Comparison of ENCODE assay signal across 1 cellular context in the genomic region with DNA sequence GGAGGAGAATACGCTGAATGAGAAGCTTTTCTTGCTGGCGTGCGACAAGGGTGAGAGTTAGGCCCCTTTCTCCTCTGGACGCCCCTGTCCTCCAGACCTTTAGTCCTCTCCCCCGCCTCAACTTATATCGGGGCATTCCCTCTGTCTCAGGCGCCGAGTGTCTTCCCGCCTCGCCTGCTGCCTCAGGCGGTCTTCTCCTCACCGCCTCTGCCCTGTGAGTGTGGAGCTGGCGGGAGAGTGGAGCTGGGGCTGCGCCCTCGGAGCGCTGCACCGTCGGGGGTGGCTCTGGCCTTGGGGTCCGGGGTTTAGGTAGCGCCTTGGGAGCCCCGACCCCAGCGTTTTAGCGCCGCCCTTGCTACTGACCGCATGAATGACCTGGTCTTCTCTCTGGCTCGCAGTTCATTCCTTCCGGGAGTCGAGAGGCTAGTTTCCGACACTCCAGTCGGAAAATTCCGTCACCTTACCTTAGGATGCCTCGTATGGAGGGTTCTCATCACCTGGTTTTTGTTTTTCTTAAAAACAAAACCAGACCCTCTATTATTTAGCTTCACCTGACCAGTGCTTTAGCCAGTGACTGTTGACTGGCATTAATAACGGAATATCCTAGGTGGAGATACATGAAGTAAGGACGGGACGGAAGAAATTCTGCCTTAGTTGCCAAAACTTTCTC.
A peak's percentile ranks its signal among the peaks of the same experiment; 100 is the strongest.
TF ChIP-seq lines count a peak whose summit lies in the region.

No MANE protein-coding gene starts in this region.

TF ChIP-seq in HepG2, 621 proteins besides CTCF, POLR2A, EP300 and RAD21 (continued from another document and continues in another):
- TF ChIP-seq TFDP1 (CRISPR knock-in tag; IDR thresholded peaks at IDR 0.05; ENCODE audit: borderline replicate concordance) (peak; percentile 46; the same call in 1 of the 2 replicates), TCF12 (IDR thresholded peaks at IDR 0.05) (no peak), TCF12 (CRISPR knock-in tag; IDR thresholded peaks at IDR 0.05) (no peak), ZNF329 (CRISPR knock-in tag; IDR thresholded peaks at IDR 0.05; ENCODE audit: low read depth) (0 out of 2 replicates have a peak, but pooled peaks have one; percentile 18), JUNB (CRISPR knock-in tag; IDR thresholded peaks at IDR 0.05; ENCODE audit: borderline replicate concordance) (peak; percentile 33; the same call in 1 of the 2 replicates), ZBTB21 (CRISPR knock-in tag; IDR thresholded peaks at IDR 0.05) (peak; percentile 27; the same call in 1 of the 2 replicates), MTF1 (CRISPR knock-in tag; IDR thresholded peaks at IDR 0.05) (0 out of 2 replicates have a peak, but pooled peaks have one; percentile 38), JUND (CRISPR knock-in tag; IDR thresholded peaks at IDR 0.05) (no peak), ZSCAN29 (CRISPR knock-in tag; conservative IDR thresholded peaks at IDR 0.05) (no peak), ZNF850 (CRISPR knock-in tag; conservative IDR thresholded peaks at IDR 0.05) (no peak), HES4 (CRISPR knock-in tag; IDR thresholded peaks at IDR 0.05; ENCODE audit: borderline replicate concordance) (0 out of 2 replicates have a peak, but pooled peaks have one; percentile 5), SNAPC2 (CRISPR knock-in tag; IDR thresholded peaks at IDR 0.05) (0 out of 2 replicates have a peak, but pooled peaks have one; percentile 30), GLI4 (CRISPR knock-in tag; IDR thresholded peaks at IDR 0.05; ENCODE audit: borderline replicate concordance) (peak; percentile 72; the same call in 1 of the 2 replicates), TCF7 (IDR thresholded peaks at IDR 0.05; ENCODE audit: low read depth) (no peak), ZNF776 (CRISPR knock-in tag; IDR thresholded peaks at IDR 0.05) (no peak), ZSCAN31 (CRISPR knock-in tag; IDR thresholded peaks at IDR 0.05; ENCODE audit: low read depth) (no peak; the same call in 1 of the 2 replicates), SAP130 (CRISPR knock-in tag; IDR thresholded peaks at IDR 0.05; ENCODE audit: low read depth) (peak; percentile 76), TEAD3 (CRISPR knock-in tag; optimal IDR thresholded peaks at IDR 0.05; ENCODE audit: borderline replicate concordance) (no peak), BORCS8-MEF2B (CRISPR knock-in tag; IDR thresholded peaks at IDR 0.05) (no peak; the same call in 1 of the 2 replicates), ZSCAN5A (CRISPR knock-in tag; IDR thresholded peaks at IDR 0.05; ENCODE audit: borderline replicate concordance) (peak; percentile 76; the same call in 1 of the 2 replicates), ZNF572 (CRISPR knock-in tag; IDR thresholded peaks at IDR 0.05) (0 out of 2 replicates have a peak, but pooled peaks have one; percentile 68), DNMT1 (CRISPR knock-in tag; IDR thresholded peaks at IDR 0.05) (0 out of 2 replicates have a peak, but pooled peaks have one; percentile 8), GABPB1 (CRISPR knock-in tag; IDR thresholded peaks at IDR 0.05) (peak; percentile 66), ZNF891 (CRISPR knock-in tag; IDR thresholded peaks at IDR 0.05) (peak; percentile 78; the same call in 1 of the 2 replicates), RORA (CRISPR knock-in tag; IDR thresholded peaks at IDR 0.05) (no peak), ZNF713 (CRISPR knock-in tag; IDR thresholded peaks at IDR 0.05) (0 out of 2 replicates have a peak, but pooled peaks have one; percentile 38), TAF1 (CRISPR knock-in tag; IDR thresholded peaks at IDR 0.05) (peak; percentile 63; the same call in 1 of the 2 replicates), ZNF781 (CRISPR knock-in tag; IDR thresholded peaks at IDR 0.05; ENCODE audit: borderline replicate concordance, not compliant biosample characterization) (peak; percentile 39), ZNF772 (CRISPR knock-in tag; IDR thresholded peaks at IDR 0.05) (peak; percentile 64), HMGA1 (CRISPR knock-in tag; conservative IDR thresholded peaks at IDR 0.05) (no peak), DMAP1 (CRISPR knock-in tag; IDR thresholded peaks at IDR 0.05) (peak; percentile 69; the same call in 1 of the 2 replicates), U2AF1 (optimal IDR thresholded peaks at IDR 0.05; ENCODE audit: low read depth, low read length) (no peak), MAFF (IDR thresholded peaks at IDR 0.05; ENCODE audit: low read depth, low read length) (no peak), HMGXB4 (CRISPR knock-in tag; IDR thresholded peaks at IDR 0.05; ENCODE audit: borderline replicate concordance in 1 of 2, low read depth in 1 of 2) (peak; percentile 81 to 90; a peak in 3 of 4 replicates), ZNF790 (CRISPR knock-in tag; IDR thresholded peaks at IDR 0.05; ENCODE audit: borderline replicate concordance) (peak; percentile 19; the same call in 1 of the 2 replicates), TEF (CRISPR knock-in tag; IDR thresholded peaks at IDR 0.05) (0 out of 2 replicates have a peak, but pooled peaks have one; percentile 26), NR0B2 (CRISPR knock-in tag; IDR thresholded peaks at IDR 0.05) (no peak; the same call in 1 of the 2 replicates), HINFP (CRISPR knock-in tag; IDR thresholded peaks at IDR 0.05; ENCODE audit: low read depth) (peak; percentile 64; the same call in 1 of the 2 replicates), YEATS4 (CRISPR knock-in tag; IDR thresholded peaks at IDR 0.05; ENCODE audit: borderline replicate concordance) (peak; percentile 45; the same call in 1 of the 2 replicates), KLF11 (CRISPR knock-in tag; IDR thresholded peaks at IDR 0.05) (no peak), ZNF232 (CRISPR knock-in tag; IDR thresholded peaks at IDR 0.05; ENCODE audit: borderline replicate concordance) (no peak), ZNF569 (CRISPR knock-in tag; IDR thresholded peaks at IDR 0.05; ENCODE audit: borderline replicate concordance) (0 out of 2 replicates have a peak, but pooled peaks have one; percentile 2), RELA (CRISPR knock-in tag; IDR thresholded peaks at IDR 0.05) (no peak)
- TF ChIP-seq, protein P1, sequence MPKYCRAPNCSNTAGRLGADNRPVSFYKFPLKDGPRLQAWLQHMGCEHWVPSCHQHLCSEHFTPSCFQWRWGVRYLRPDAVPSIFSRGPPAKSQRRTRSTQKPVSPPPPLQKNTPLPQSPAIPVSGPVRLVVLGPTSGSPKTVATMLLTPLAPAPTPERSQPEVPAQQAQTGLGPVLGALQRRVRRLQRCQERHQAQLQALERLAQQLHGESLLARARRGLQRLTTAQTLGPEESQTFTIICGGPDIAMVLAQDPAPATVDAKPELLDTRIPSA (CRISPR knock-in tag; IDR thresholded peaks at IDR 0.05; ENCODE audit: borderline replicate concordance), result 0 out of 2 replicates have a peak, but pooled peaks have one; percentile 43
- TF ChIP-seq, protein P2, sequence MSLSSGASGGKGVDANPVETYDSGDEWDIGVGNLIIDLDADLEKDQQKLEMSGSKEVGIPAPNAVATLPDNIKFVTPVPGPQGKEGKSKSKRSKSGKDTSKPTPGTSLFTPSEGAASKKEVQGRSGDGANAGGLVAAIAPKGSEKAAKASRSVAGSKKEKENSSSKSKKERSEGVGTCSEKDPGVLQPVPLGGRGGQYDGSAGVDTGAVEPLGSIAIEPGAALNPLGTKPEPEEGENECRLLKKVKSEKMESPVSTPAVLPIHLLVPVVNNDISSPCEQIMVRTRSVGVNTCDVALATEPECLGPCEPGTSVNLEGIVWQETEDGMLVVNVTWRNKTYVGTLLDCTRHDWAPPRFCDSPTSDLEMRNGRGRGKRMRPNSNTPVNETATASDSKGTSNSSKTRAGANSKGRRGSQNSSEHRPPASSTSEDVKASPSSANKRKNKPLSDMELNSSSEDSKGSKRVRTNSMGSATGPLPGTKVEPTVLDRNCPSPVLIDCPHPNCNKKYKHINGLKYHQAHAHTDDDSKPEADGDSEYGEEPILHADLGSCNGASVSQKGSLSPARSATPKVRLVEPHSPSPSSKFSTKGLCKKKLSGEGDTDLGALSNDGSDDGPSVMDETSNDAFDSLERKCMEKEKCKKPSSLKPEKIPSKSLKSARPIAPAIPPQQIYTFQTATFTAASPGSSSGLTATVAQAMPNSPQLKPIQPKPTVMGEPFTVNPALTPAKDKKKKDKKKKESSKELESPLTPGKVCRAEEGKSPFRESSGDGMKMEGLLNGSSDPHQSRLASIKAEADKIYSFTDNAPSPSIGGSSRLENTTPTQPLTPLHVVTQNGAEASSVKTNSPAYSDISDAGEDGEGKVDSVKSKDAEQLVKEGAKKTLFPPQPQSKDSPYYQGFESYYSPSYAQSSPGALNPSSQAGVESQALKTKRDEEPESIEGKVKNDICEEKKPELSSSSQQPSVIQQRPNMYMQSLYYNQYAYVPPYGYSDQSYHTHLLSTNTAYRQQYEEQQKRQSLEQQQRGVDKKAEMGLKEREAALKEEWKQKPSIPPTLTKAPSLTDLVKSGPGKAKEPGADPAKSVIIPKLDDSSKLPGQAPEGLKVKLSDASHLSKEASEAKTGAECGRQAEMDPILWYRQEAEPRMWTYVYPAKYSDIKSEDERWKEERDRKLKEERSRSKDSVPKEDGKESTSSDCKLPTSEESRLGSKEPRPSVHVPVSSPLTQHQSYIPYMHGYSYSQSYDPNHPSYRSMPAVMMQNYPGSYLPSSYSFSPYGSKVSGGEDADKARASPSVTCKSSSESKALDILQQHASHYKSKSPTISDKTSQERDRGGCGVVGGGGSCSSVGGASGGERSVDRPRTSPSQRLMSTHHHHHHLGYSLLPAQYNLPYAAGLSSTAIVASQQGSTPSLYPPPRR (CRISPR knock-in tag; IDR thresholded peaks at IDR 0.05; ENCODE audit: borderline replicate concordance), result 0 out of 2 replicates have a peak, but pooled peaks have one; percentile 33
- TF ChIP-seq, protein P3, sequence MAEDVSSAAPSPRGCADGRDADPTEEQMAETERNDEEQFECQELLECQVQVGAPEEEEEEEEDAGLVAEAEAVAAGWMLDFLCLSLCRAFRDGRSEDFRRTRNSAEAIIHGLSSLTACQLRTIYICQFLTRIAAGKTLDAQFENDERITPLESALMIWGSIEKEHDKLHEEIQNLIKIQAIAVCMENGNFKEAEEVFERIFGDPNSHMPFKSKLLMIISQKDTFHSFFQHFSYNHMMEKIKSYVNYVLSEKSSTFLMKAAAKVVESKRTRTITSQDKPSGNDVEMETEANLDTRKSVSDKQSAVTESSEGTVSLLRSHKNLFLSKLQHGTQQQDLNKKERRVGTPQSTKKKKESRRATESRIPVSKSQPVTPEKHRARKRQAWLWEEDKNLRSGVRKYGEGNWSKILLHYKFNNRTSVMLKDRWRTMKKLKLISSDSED (CRISPR knock-in tag; IDR thresholded peaks at IDR 0.05), result 0 out of 2 replicates have a peak, but pooled peaks have one; percentile 56
- TF ChIP-seq, protein P4, sequence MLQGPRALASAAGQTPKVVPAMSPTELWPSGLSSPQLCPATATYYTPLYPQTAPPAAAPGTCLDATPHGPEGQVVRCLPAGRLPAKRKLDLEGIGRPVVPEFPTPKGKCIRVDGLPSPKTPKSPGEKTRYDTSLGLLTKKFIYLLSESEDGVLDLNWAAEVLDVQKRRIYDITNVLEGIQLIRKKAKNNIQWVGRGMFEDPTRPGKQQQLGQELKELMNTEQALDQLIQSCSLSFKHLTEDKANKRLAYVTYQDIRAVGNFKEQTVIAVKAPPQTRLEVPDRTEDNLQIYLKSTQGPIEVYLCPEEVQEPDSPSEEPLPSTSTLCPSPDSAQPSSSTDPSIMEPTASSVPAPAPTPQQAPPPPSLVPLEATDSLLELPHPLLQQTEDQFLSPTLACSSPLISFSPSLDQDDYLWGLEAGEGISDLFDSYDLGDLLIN (CRISPR knock-in tag; IDR thresholded peaks at IDR 0.05; ENCODE audit: borderline replicate concordance), result no peak
